Comparison of ENCODE assay signal across 12 cellular contexts in genomic region chr2:233085037-233085838, GRCh38. TPM values are rescaled to one million over a fixed set of nuclear protein-coding genes. Genes with fewer than 3 reads are reported as not detected.
DNase-seq lines count a peak whose midpoint lies in the region; ATAC-seq, FAIRE-seq and TF ChIP-seq lines count a peak whose summit lies in the region.
"Had no signal": no experiment of that assay in that cellular context is flagged by ENCODE, and none has a peak within 500 bp of the region (broad histone marks: within the 10 kb centered on the region; RNA-seq: fewer than 3 reads in every experiment).

No MANE protein-coding gene starts in this region.

- H3K9me3 ChIP-seq in esophagus squamous epithelium, result no peaks in the 10 kb centered on the region
- no peaks in the 10 kb centered on the region for H3K9me3 ChIP-seq in small intestine (ENCODE audit: control insufficient read depth, low read depth)
- no peaks in the 10 kb centered on the region for H3K9me3 ChIP-seq in GM23248 (ENCODE audit: low read depth)

- TF ChIP-seq POLR2A in GM18505 (IDR thresholded peaks at IDR 0.05; ENCODE audit: borderline replicate concordance, extremely low read depth, insufficient read depth, insufficient read length), result peak; percentile 12
- no peak for TF ChIP-seq POLR2A in esophagus squamous epithelium (IDR thresholded peaks at IDR 0.05)

- H3K27me3 Mint-ChIP-seq in T-helper 2 cell treated with Interferon-gamma antibody and Interleukin-4, amounts not matched to agents 5 μg/mL and 100 μg/mL, for 36 hours (ENCODE audit: low read depth), result no peaks in the 10 kb centered on the region

- H3K27ac ChIP-seq in esophagus squamous epithelium (peak overlapping the region; percentile 47 to 87 (median 74)), small intestine (ENCODE audit: low read depth in 1 of 2, low read length in 1 of 2) (peak overlapping the region; percentile 41 to 93), GM23248 (no peak overlapping the region)

- no peak for DNase-seq in T-helper 2 cell treated with Interferon-gamma antibody and Interleukin-4, amounts not matched to agents 5 μg/mL and 100 μg/mL, for 36 hours (ENCODE audit: low spot score)
- DNase-seq in esophagus squamous epithelium (lab: John Stamatoyannopoulos, UW), result no peak
- DNase-seq in small intestine, result no peak
- no peak for DNase-seq in NOMO-1 (lab: John Stamatoyannopoulos, UW; ENCODE audit: unreplicated experiment in 2 of 2)
- DNase-seq in GM23248, result no peak
- no peak for DNase-seq in SHP77 (lab: John Stamatoyannopoulos, UW)
- DNase-seq in LoVo (ENCODE audit: low spot score), result no peak
- DNase-seq: cerebellar nuclear complex, EL, SHP77 treated with DMSO at 0.1 percent for 48 hours had no signal

- no peak overlapping the region for H3K4me3 ChIP-seq in esophagus squamous epithelium
- no peak overlapping the region for H3K4me3 ChIP-seq in small intestine (ENCODE audit: low read depth in 1 of 2, low read length in 2 of 2)
- no peak overlapping the region for H3K4me3 ChIP-seq in GM23248

- ATAC-seq in GM18505 (IDR thresholded peaks at IDR 0.05; ENCODE audit: unreplicated experiment), result no peak

- no peak overlapping the region for H2AFZ ChIP-seq in GM23248

- H3K27ac Mint-ChIP-seq in T-helper 2 cell treated with Interferon-gamma antibody and Interleukin-4, amounts not matched to agents 5 μg/mL and 100 μg/mL, for 36 hours, result peak overlapping the region; percentile 90

- H3K36me3 ChIP-seq in esophagus squamous epithelium, result no peaks in the 10 kb centered on the region
- H3K36me3 ChIP-seq in small intestine (ENCODE audit: control insufficient read depth in 2 of 2, insufficient read depth in 2 of 2, low read length in 2 of 2), result no peaks in the 10 kb centered on the region
- H3K36me3 ChIP-seq in GM23248 (ENCODE audit: low read depth), result no peaks in the 10 kb centered on the region

- intact Hi-C loops in esophagus squamous epithelium (cut with DNase I), result no loop called here

- H3K27me3 ChIP-seq in esophagus squamous epithelium (no peaks in the 10 kb centered on the region), small intestine (ENCODE audit: control insufficient read depth in 2 of 2, insufficient read depth in 2 of 2, low read length in 2 of 2) (no peaks in the 10 kb centered on the region), GM23248 (replicated peaks; ENCODE audit: insufficient read depth) (peaks cover 21% of the 10 kb centered on the region)

- no peak for FAIRE-seq in small intestine (lab: Jason Lieb, UNC)

- no peak overlapping the region for H3K4me2 ChIP-seq in GM23248 (ENCODE audit: unreplicated experiment)

- H4K20me1 ChIP-seq in GM23248 (ENCODE audit: insufficient read depth), result no peaks in the 10 kb centered on the region

- no peak for TF ChIP-seq CTCF in esophagus squamous epithelium (IDR thresholded peaks at IDR 0.05)

- no peaks in the 10 kb centered on the region for H3F3A ChIP-seq in GM23248 (ENCODE audit: insufficient read depth)

- peaks cover 67% of the 10 kb centered on the region for H3K36me3 Mint-ChIP-seq in T-helper 2 cell treated with Interferon-gamma antibody and Interleukin-4, amounts not matched to agents 5 μg/mL and 100 μg/mL, for 36 hours (ENCODE audit: low read depth)

- in situ Hi-C loops in GM23248 (cut with MboI), result no loop called here

- peak overlapping the region; percentile 35 for H3K4me3 Mint-ChIP-seq in T-helper 2 cell treated with Interferon-gamma antibody and Interleukin-4, amounts not matched to agents 5 μg/mL and 100 μg/mL, for 36 hours

- WGBS in esophagus squamous epithelium, 2 donors, result 70 to 71% methylated on average over 10 to 13 of the region's 13 CpGs
- WGBS in small intestine, 3 donors, result 79 to 88% (median 82%) methylated on average over 13 of the region's 13 CpGs
- 62 to 64% methylated on average over 13 of the region's 13 CpGs for WGBS in GM23248 (ENCODE audit: low coverage in 1 of 2, low lambda C conversion rate in 2 of 2, missing lambda C conversion rate in 2 of 2), 2 experiments

- H3K79me2 ChIP-seq in GM23248 (ENCODE audit: insufficient read depth), result no peaks in the 10 kb centered on the region

- no peak overlapping the region for H3K9ac ChIP-seq in GM23248

- H3K4me1 ChIP-seq in esophagus squamous epithelium (peaks cover 5 to 64% (median 30%) of the 10 kb centered on the region in 3 donors), small intestine (ENCODE audit: control insufficient read depth in 2 of 2, insufficient read depth in 1 of 2, low read depth in 1 of 2, low read length in 1 of 2) (no peaks in the 10 kb centered on the region), GM23248 (ENCODE audit: insufficient read depth) (peaks cover 4% of the 10 kb centered on the region; the same call in 1 of the 2 replicates)

- no peaks in the 10 kb centered on the region for H3K9me2 ChIP-seq in GM23248 (ENCODE audit: insufficient read depth)

- H3K9me3 Mint-ChIP-seq in T-helper 2 cell treated with Interferon-gamma antibody and Interleukin-4, amounts not matched to agents 5 μg/mL and 100 μg/mL, for 36 hours, result no peaks in the 10 kb centered on the region

- H3K4me1 Mint-ChIP-seq in T-helper 2 cell treated with Interferon-gamma antibody and Interleukin-4, amounts not matched to agents 5 μg/mL and 100 μg/mL, for 36 hours (ENCODE audit: low read depth), result peaks cover 63% of the 10 kb centered on the region

RNA-seq across cellular contexts. Expression of gene INPP5D, which starts 25.1 kb away (rescaled TPM):
- total RNA-seq in esophagus squamous epithelium, result 10 to 100 TPM in 2 of 4 donors, 1 to 10 TPM in 2; 2.2 to 36.0 (median 10.2) TPM
- polyA plus RNA-seq in small intestine (1 to 10 TPM; 4.7 to 7.9 (median 5.9) TPM), GM23248 (2016; fragmentation: Nextera tagmentation; extraction: Ambion mirVana) (0.13 and 0.23 TPM in 2 replicates)
- total RNA-seq in GM23248 (2014; rRNA removed; shearing (Covaris generic)), result not detected in 2 replicates

RNA-seq across cellular contexts. Expression of gene NEU2, which starts 52.8 kb away (rescaled TPM):
- not detected for total RNA-seq in esophagus squamous epithelium
- polyA plus RNA-seq in small intestine (not detected), GM23248 (2016; fragmentation: Nextera tagmentation; extraction: Ambion mirVana) (not detected in 2 replicates)
- total RNA-seq in GM23248 (2014; rRNA removed; shearing (Covaris generic)), result not detected in 2 replicates
- total RNA-seq: mononuclear cell had no signal
